Comparison of ENCODE assay signal across 8 cellular contexts in genomic region chr17:59620064-59620359, GRCh38. TPM values are rescaled to one million over a fixed set of nuclear protein-coding genes. Genes with fewer than 3 reads are reported as not detected.
A peak's percentile ranks its signal among the peaks of the same experiment; 100 is the strongest.
DNase-seq lines count a peak whose midpoint lies in the region; ATAC-seq, FAIRE-seq and TF ChIP-seq lines count a peak whose summit lies in the region.

No MANE protein-coding gene starts in this region.

- H3K9me3 Mint-ChIP-seq in brain, result peaks cover 0 to 3% (median 0%) of the 10 kb centered on the region in 5 experiments

- TF ChIP-seq EP300 in A549 (IDR thresholded peaks at IDR 0.05), result no peak

- peak overlapping the region; percentile 87 for H3K4me2 ChIP-seq in A549

- DNase-seq in A549 (ENCODE audit: low read depth in 1 of 2, low spot score in 1 of 2) (no peak), HFF-Myc (ENCODE audit: extremely low read depth, low read depth) (no peak), midbrain (lab: John Stamatoyannopoulos, UW) (peak; percentile 52), mesenteric fat pad (ENCODE audit: low spot score) (no peak), NCI-H1694 (lab: John Stamatoyannopoulos, UW) (no peak)

- H3K4me1 Mint-ChIP-seq in brain, result peaks cover 62% of the 10 kb centered on the region

- peaks cover 23% of the 10 kb centered on the region for H3K27me3 Mint-ChIP-seq in brain

- H3K4me3 ChIP-seq in A549 (peak overlapping the region; percentile 93), HFF-Myc (replicated peaks; ENCODE audit: low read depth, low read length) (peak overlapping the region; percentile 97)

- H3K4me3 Mint-ChIP-seq in brain, result peak overlapping the region; percentile 93 to 98 (median 95)

- no peak for FAIRE-seq in A549 (lab: Jason Lieb, UNC)

- CTCF ChIA-PET in A549 (lab: Yijun Ruan, JAX), result interaction anchor here (1.2 to 1.4 kb wide), 2 partner anchors 24 to 61 kb away, joined by 3 to 4 read pairs; no protein-coding TSS in a partner anchor

- TF ChIP-seq POLR2A in A549 (IDR thresholded peaks at IDR 0.05; ENCODE audit: low read length), result no peak

- H3K27ac Mint-ChIP-seq in brain, result peak overlapping the region; percentile 98 to 100 (median 100)

- POLR2A ChIA-PET in A549 (lab: Yijun Ruan, JAX), result interaction anchor here (0.6 to 4.1 kb wide), 16 partner anchors 10 to 1102 kb away, joined by 3 to 38 read pairs (median 4); partner anchors contain the start of genes DHX40, PTRH2, SKA2 and TUBD1

- TF ChIP-seq RAD21 in A549 (conservative IDR thresholded peaks at IDR 0.05 in 1 of 2, IDR thresholded peaks at IDR 0.05 in 1 of 2), result no peak

- H3K9me3 ChIP-seq in A549, result no peaks in the 10 kb centered on the region

- H3K27ac ChIP-seq in A549, result peak overlapping the region; percentile 97 to 98

- H3K4me1 ChIP-seq in A549, result peaks cover 44% of the 10 kb centered on the region

- ATAC-seq in A549 (peak in 1 of 2 experiments; percentile 45; a peak in 2 of 6 replicates), GM21381 (IDR thresholded peaks at IDR 0.05; ENCODE audit: unreplicated experiment) (no peak), HG02610 (IDR thresholded peaks at IDR 0.05; ENCODE audit: unreplicated experiment) (no peak)

- WGBS in A549 (ENCODE audit: missing lambda C conversion rate), result 0% methylated on average over 3 of the region's 13 CpGs

- peaks cover 8% of the 10 kb centered on the region for H3K36me3 Mint-ChIP-seq in brain

- no peak for TF ChIP-seq CTCF in A549 (IDR thresholded peaks at IDR 0.05)
- TF ChIP-seq CTCF in HFF-Myc (IDR thresholded peaks at IDR 0.05; ENCODE audit: low read depth, low read length, missing control alignments), result no peak
- no peak for TF ChIP-seq CTCF in brain (conservative IDR thresholded peaks at IDR 0.05)

TF ChIP-seq in A549, 52 proteins besides CTCF, POLR2A, EP300 and RAD21:
- TF ChIP-seq KDM5A (IDR thresholded peaks at IDR 0.05) (0 out of 2 replicates have a peak, but pooled peaks have one; percentile 16), PHF8 (IDR thresholded peaks at IDR 0.05; ENCODE audit: borderline replicate concordance, low read depth) (peak; percentile 82; the same call in 1 of the 2 replicates), HOXA7 (CRISPR knock-in tag; IDR thresholded peaks at IDR 0.05) (no peak)
- TF ChIP-seq, protein P1, sequence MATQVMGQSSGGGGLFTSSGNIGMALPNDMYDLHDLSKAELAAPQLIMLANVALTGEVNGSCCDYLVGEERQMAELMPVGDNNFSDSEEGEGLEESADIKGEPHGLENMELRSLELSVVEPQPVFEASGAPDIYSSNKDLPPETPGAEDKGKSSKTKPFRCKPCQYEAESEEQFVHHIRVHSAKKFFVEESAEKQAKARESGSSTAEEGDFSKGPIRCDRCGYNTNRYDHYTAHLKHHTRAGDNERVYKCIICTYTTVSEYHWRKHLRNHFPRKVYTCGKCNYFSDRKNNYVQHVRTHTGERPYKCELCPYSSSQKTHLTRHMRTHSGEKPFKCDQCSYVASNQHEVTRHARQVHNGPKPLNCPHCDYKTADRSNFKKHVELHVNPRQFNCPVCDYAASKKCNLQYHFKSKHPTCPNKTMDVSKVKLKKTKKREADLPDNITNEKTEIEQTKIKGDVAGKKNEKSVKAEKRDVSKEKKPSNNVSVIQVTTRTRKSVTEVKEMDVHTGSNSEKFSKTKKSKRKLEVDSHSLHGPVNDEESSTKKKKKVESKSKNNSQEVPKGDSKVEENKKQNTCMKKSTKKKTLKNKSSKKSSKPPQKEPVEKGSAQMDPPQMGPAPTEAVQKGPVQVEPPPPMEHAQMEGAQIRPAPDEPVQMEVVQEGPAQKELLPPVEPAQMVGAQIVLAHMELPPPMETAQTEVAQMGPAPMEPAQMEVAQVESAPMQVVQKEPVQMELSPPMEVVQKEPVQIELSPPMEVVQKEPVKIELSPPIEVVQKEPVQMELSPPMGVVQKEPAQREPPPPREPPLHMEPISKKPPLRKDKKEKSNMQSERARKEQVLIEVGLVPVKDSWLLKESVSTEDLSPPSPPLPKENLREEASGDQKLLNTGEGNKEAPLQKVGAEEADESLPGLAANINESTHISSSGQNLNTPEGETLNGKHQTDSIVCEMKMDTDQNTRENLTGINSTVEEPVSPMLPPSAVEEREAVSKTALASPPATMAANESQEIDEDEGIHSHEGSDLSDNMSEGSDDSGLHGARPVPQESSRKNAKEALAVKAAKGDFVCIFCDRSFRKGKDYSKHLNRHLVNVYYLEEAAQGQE (IDR thresholded peaks at IDR 0.05), result 0 out of 2 replicates have a peak, but pooled peaks have one; percentile 5

RNA-seq across cellular contexts. Expression of gene CLTC, which starts 0.3 kb away (rescaled TPM):
- polyA plus RNA-seq in A549 (2011; rRNA removed) (360 and 376 TPM in 2 replicates), A549 (2017; fragmentation: RNase III; extraction: RNeasy Plus Mini Kit Qiagen cat#74134 plus additional on column Dnase treatment) (182 to 185 TPM (median 183 TPM) in 3 replicates), brain (ENCODE audit: insufficient read depth, low read depth, low replicate concordance) (135 TPM)
- polyA plus RNA-seq in A549 (2012; cell fraction: cytosol; rRNA removed), result 93.7 and 99.5 TPM in 2 replicates
- 191 and 272 TPM in 2 replicates for polyA plus RNA-seq in A549 (2012; cell fraction: nucleus; rRNA removed)
- polyA minus RNA-seq in A549 (2011; rRNA and poly(A)+ RNA removed), result 712 and 826 TPM in 2 replicates
- total RNA-seq in mesenteric fat pad, result 261 TPM

RNA-seq across cellular contexts. Expression of gene DHX40, which starts 54.6 kb away (rescaled TPM):
- polyA plus RNA-seq in A549 (2011; rRNA removed) (87.4 and 109 TPM in 2 replicates), A549 (2017; fragmentation: RNase III; extraction: RNeasy Plus Mini Kit Qiagen cat#74134 plus additional on column Dnase treatment) (54.7 to 59.3 TPM (median 55.8 TPM) in 3 replicates), brain (ENCODE audit: insufficient read depth, low read depth, low replicate concordance) (51.8 TPM)
- polyA plus RNA-seq in A549 (2012; cell fraction: cytosol; rRNA removed), result 17.9 and 19.0 TPM in 2 replicates
- polyA plus RNA-seq in A549 (2012; cell fraction: nucleus; rRNA removed), result 9.8 and 13.5 TPM in 2 replicates
- polyA minus RNA-seq in A549 (2011; rRNA and poly(A)+ RNA removed), result 33.1 and 34.7 TPM in 2 replicates
- 21.3 TPM for total RNA-seq in mesenteric fat pad
